Comparison of ENCODE assay signal across 18 cellular contexts in the genomic region with DNA sequence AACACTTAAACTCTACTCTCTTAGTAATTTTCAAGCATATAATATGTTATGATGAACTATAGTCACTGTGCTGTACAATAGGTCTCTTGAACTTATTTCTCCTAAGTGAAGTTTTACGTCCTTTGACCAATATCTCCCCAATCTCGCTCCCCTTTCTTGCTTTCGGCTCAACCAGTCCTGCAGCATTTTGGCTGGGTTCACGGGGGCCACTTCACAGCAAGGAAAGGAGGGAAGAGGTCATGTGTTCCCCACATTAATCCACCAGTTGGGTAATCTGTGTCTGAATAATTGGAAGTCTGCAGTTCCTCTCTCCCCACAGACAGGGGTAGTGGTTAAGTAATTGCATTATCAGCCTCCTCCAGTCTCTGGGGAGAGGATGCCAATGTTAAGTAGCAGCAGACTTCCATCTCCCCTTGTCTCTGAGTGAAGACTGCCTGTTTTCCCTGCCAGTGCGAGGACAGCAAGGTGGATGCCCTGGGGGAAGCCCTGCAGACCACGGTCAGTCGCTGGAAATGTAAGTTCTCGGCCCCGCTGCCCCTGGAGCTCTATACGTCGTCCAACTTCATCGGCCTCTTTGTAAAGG. TPM values are rescaled to one million over a fixed set of nuclear protein-coding genes. Genes with fewer than 3 reads are reported as not detected.
DNase-seq lines count a peak whose midpoint lies in the region; ATAC-seq and TF ChIP-seq lines count a peak whose summit lies in the region.
"Had no signal": no experiment of that assay in that cellular context is flagged by ENCODE, and none has a peak within 500 bp of the region (broad histone marks: within the 10 kb centered on the region; RNA-seq: fewer than 3 reads in every experiment).

No MANE protein-coding gene starts in this region.

- no peaks in the 10 kb centered on the region for H3K9me3 ChIP-seq in PC-9 (ENCODE audit: insufficient read depth, low read depth)

- no peaks in the 10 kb centered on the region for H3K27me3 Mint-ChIP-seq in activated naive CD8-positive, alpha-beta T cell treated with anti-CD3 and anti-CD28 coated beads, Interleukin-2, amount 10 ng/mL, durations not matched to agents 7 days and 5 days
- no peaks in the 10 kb centered on the region for H3K27me3 Mint-ChIP-seq in activated naive CD8-positive, alpha-beta T cell treated with anti-CD3 and anti-CD28 coated beads for 36 hours

- H3K27ac Mint-ChIP-seq in activated naive CD8-positive, alpha-beta T cell treated with anti-CD3 and anti-CD28 coated beads, Interleukin-2, amount 10 ng/mL, durations not matched to agents 7 days and 5 days = peak overlapping the region; percentile 72
- H3K27ac Mint-ChIP-seq in activated naive CD8-positive, alpha-beta T cell treated with anti-CD3 and anti-CD28 coated beads for 36 hours = no peak overlapping the region

- H3K36me3 Mint-ChIP-seq in activated naive CD8-positive, alpha-beta T cell treated with anti-CD3 and anti-CD28 coated beads, Interleukin-2, amount 10 ng/mL, durations not matched to agents 7 days and 5 days = peaks cover 24% of the 10 kb centered on the region
- H3K36me3 Mint-ChIP-seq in activated naive CD8-positive, alpha-beta T cell treated with anti-CD3 and anti-CD28 coated beads for 36 hours = peaks cover 30% of the 10 kb centered on the region

- H3K4me3 Mint-ChIP-seq in activated naive CD8-positive, alpha-beta T cell treated with anti-CD3 and anti-CD28 coated beads, Interleukin-2, amount 10 ng/mL, durations not matched to agents 7 days and 5 days = no peak overlapping the region
- H3K4me3 Mint-ChIP-seq in activated naive CD8-positive, alpha-beta T cell treated with anti-CD3 and anti-CD28 coated beads for 36 hours = no peak overlapping the region

- no TSS peak for BruUV-seq in PC-9 (replicated peaks; lab: Mats Ljungman, UMichigan)

- H3K4me1 ChIP-seq in PC-9 (replicated peaks; ENCODE audit: insufficient read depth) = peaks cover 79% of the 10 kb centered on the region

- H3K9me2 ChIP-seq in PC-9 (ENCODE audit: insufficient read depth) = no peaks in the 10 kb centered on the region

- no peaks in the 10 kb centered on the region for H3K9me3 Mint-ChIP-seq in activated naive CD8-positive, alpha-beta T cell treated with anti-CD3 and anti-CD28 coated beads, Interleukin-2, amount 10 ng/mL, durations not matched to agents 7 days and 5 days
- H3K9me3 Mint-ChIP-seq in activated naive CD8-positive, alpha-beta T cell treated with anti-CD3 and anti-CD28 coated beads for 36 hours = peaks cover 7% of the 10 kb centered on the region
- H3K9me3 Mint-ChIP-seq: activated T-helper 1 cell treated with anti-CD3 and anti-CD28 coated beads, Interleukin-12 subunit alpha, Interleukin-12 subunit beta, Interleukin-2, Interleukin-4 antibody, amounts not matched to agents 30 ng/mL and 10 ng/mL and 1 ng/mL, durations not matched to agents 14 hours and 24 hours and 36 hours had no signal

- H3F3A ChIP-seq in PC-9 (ENCODE audit: insufficient read depth, low read depth) = peaks cover 71% of the 10 kb centered on the region

- peak overlapping the region; percentile 66 for H3K4me2 ChIP-seq in PC-9

- peaks cover 22% of the 10 kb centered on the region for H3K4me1 Mint-ChIP-seq in activated naive CD8-positive, alpha-beta T cell treated with anti-CD3 and anti-CD28 coated beads, Interleukin-2, amount 10 ng/mL, durations not matched to agents 7 days and 5 days
- H3K4me1 Mint-ChIP-seq in activated naive CD8-positive, alpha-beta T cell treated with anti-CD3 and anti-CD28 coated beads for 36 hours = peaks cover 47% of the 10 kb centered on the region

- no peaks in the 10 kb centered on the region for H4K20me1 ChIP-seq in PC-9 (ENCODE audit: insufficient read depth)

- TF ChIP-seq CTCF in PC-9 (conservative IDR thresholded peaks at IDR 0.05) = no peak

- H3K36me3 ChIP-seq in PC-9 (ENCODE audit: low read depth) = peaks cover 33% of the 10 kb centered on the region

- intact Hi-C loops in PC-9 (cut with micrococcal nuclease; ENCODE audit: unreplicated experiment) = loop anchor here (2.0 kb wide), 1 partner anchor 66 kb away; no protein-coding TSS in a partner anchor

- POLR2A ChIA-PET in activated naive CD8-positive, alpha-beta T cell treated with anti-CD3 and anti-CD28 coated beads, Interleukin-2, amount 10 ng/mL, durations not matched to agents 7 days and 5 days (lab: Charles Lee) = interaction anchor here (0.6 kb wide), 1 partner anchor 8 kb away, joined by 3 read pairs; no protein-coding TSS in a partner anchor
- POLR2A ChIA-PET in PC-9 (lab: Charles Lee; ENCODE audit: unreplicated experiment) = interaction anchor here (0.6 kb wide), 1 partner anchor 123 kb away, joined by 3 read pairs; no protein-coding TSS in a partner anchor

- H3K79me2 ChIP-seq in PC-9 (ENCODE audit: low read depth) = peaks cover 49% of the 10 kb centered on the region

- DNase-seq in activated naive CD8-positive, alpha-beta T cell treated with anti-CD3 and anti-CD28 coated beads, Interleukin-2, amount 10 ng/mL, durations not matched to agents 7 days and 5 days = no peak
- no peak for DNase-seq in activated naive CD8-positive, alpha-beta T cell treated with anti-CD3 and anti-CD28 coated beads for 36 hours
- DNase-seq in PC-9 = peak; percentile 41 to 91
- DNase-seq in amniotic epithelial cell (ENCODE audit: low read depth) = peak; percentile 94
- no peak for DNase-seq in activated CD8-positive, alpha-beta memory T cell treated with anti-CD3 and anti-CD28 coated beads, Interleukin-2, amount 50 U/mL, for 4 hours
- DNase-seq: ACHN; activated CD8-positive, alpha-beta memory T cell treated with anti-CD3 and anti-CD28 coated beads for 24 hours; erythroblast; NCI-H1105; NCI-H2081 treated with DMSO at 0.1 percent for 48 hours; stimulated activated CD4-positive, alpha-beta T cell treated with anti-CD3 and anti-CD28 coated beads, Interleukin-12 subunit alpha, Interleukin-12 subunit beta, amount 100 ng/mL, for 4 hours had no signal

- peak overlapping the region; percentile 85 for H3K27ac ChIP-seq in PC-9

- ATAC-seq in activated naive CD8-positive, alpha-beta T cell treated with anti-CD3 and anti-CD28 coated beads, Interleukin-2, amount 10 ng/mL, durations not matched to agents 7 days and 5 days (ENCODE audit: low read depth) = no peak
- ATAC-seq in GM18861 (IDR thresholded peaks at IDR 0.05; ENCODE audit: unreplicated experiment) (no peak), GM19452 (IDR thresholded peaks at IDR 0.05; ENCODE audit: unreplicated experiment) (no peak), HG03378 (IDR thresholded peaks at IDR 0.05; ENCODE audit: unreplicated experiment) (no peak)
- ATAC-seq: left lobe of liver had no signal

- no peak overlapping the region for H2AFZ ChIP-seq in PC-9

- CTCF ChIA-PET in PC-9 (lab: Charles Lee) = no interaction called here

- H3K4me3 ChIP-seq in PC-9 = no peak overlapping the region; the same call in 1 of the 2 replicates

- no peaks in the 10 kb centered on the region for H3K27me3 ChIP-seq in PC-9 (ENCODE audit: insufficient read depth, low read depth)

RNA-seq across cellular contexts. Expression of a gene that starts 59.2 kb away (rescaled TPM):
- total RNA-seq in activated naive CD8-positive, alpha-beta T cell treated with anti-CD3 and anti-CD28 coated beads, Interleukin-2, amount 10 ng/mL, durations not matched to agents 7 days and 5 days = 10 to 100 TPM; 18.9 to 20.8 TPM
- 10 to 100 TPM; 21.9 to 22.3 TPM for total RNA-seq in activated naive CD8-positive, alpha-beta T cell treated with anti-CD3 and anti-CD28 coated beads for 36 hours
- total RNA-seq in PC-9 (2021) = not detected in 2 replicates
- total RNA-seq: dermis microvascular lymphatic vessel endothelial cell, glomerular endothelial cell, left lobe of liver had no signal

Comparison
In these comparisons a context has a peak if more than half of its experiments do, and no peak if none do; other contexts are left out.
1. DNase-seq: peak in PC-9 (2 of 2) and amniotic epithelial cell (single experiment); none in activated naive CD8-positive, alpha-beta T cell treated with anti-CD3 and anti-CD28 coated beads, Interleukin-2, amount 10 ng/mL, durations not matched to agents 7 days and 5 days (single experiment), activated naive CD8-positive, alpha-beta T cell treated with anti-CD3 and anti-CD28 coated beads for 36 hours (single experiment) and activated CD8-positive, alpha-beta memory T cell treated with anti-CD3 and anti-CD28 coated beads, Interleukin-2, amount 50 U/mL, for 4 hours (single experiment).
2. RNA of a gene that starts 59.2 kb away (total RNA-seq): 21.9 to 22.3 TPM in activated naive CD8-positive, alpha-beta T cell treated with anti-CD3 and anti-CD28 coated beads for 36 hours and 18.9 to 20.8 TPM in activated naive CD8-positive, alpha-beta T cell treated with anti-CD3 and anti-CD28 coated beads, Interleukin-2, amount 10 ng/mL, durations not matched to agents 7 days and 5 days; not detected in PC-9; every median in the first group is over 10 times any median in the second.